ENCODE assay signal across 24 cellular contexts in the genomic region with DNA sequence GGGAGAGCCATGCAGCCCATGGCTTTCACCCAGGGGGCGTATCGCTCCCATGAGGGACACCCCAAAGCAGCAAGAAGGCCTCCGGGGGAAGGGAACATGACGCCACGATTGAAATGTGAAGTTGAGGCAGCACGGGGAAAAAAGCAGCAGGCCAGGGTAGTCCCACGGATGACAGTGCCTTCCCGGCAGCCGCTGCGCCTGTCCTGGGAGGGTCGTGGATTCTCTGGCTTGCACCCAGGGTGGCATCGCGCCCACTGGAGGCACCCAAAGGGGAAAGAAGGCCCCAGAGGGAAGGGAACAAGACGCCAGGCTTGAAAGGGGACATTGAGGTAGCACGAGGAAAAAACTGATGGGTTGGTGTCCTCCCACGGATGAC.
"Had no signal": no experiment of that assay in that cellular context is flagged by ENCODE, and none has a peak within 500 bp of the region (broad histone marks: within the 10 kb centered on the region; RNA-seq: fewer than 3 reads in every experiment).

No MANE protein-coding gene starts in this region.

- H2AFZ ChIP-seq: hepatocyte, parathyroid adenoma had no signal

- H3K4me2 ChIP-seq: hepatocyte, smooth muscle cell had no signal

- H3K27me3 ChIP-seq: hepatocyte, right lobe of liver, tibial nerve, uterus had no signal

- DNase-seq: islet precursor cell; left ventricle myocardium inferior; mesendoderm; midbrain; mucosa of descending colon; naive thymus-derived CD4-positive, alpha-beta T cell; nucleus accumbens; right lobe of liver; stimulated activated CD4-positive, alpha-beta T cell treated with anti-CD3 and anti-CD28 coated beads, Interleukin-1b, Interleukin-23, amount 100 ng/mL, for 48 hours; stimulated activated CD4-positive, alpha-beta T cell treated with anti-CD3 and anti-CD28 coated beads, Interleukin-2, amount 100 ng/mL, for 48 hours; stimulated activated CD4-positive, alpha-beta T cell treated with anti-CD3 and anti-CD28 coated beads, Interleukin-4, amount 100 ng/mL, for 4 hours; stimulated activated CD8-positive, alpha-beta memory T cell treated with anti-CD3 and anti-CD28 coated beads, Interleukin-4, amount 100 ng/mL, for 48 hours; stimulated activated naive CD4-positive, alpha-beta T cell treated with Interleukin-2 at 50 U/mL for 16 hours; stimulated activated naive CD8-positive, alpha-beta T cell treated with anti-CD3 and anti-CD28 coated beads, Interleukin-15, amount 100 ng/mL, for 72 hours; substantia nigra; uterus had no signal

- H3K36me3 ChIP-seq: left ventricle myocardium inferior, right lobe of liver, tibial nerve, uterus had no signal

- ATAC-seq: mucosa of descending colon; naive thymus-derived CD4-positive, alpha-beta T cell; natural killer cell treated with Interleukin-12 subunit alpha and Interleukin-12 subunit beta and Interleukin-15 and Interleukin-18, amount 100 ng/mL, for 72 hours; psoas muscle; right lobe of liver; stimulated activated memory B cell treated with anti-CD40 and anti-IgM and Interleukin-4, amounts not matched to agents 10 μg/mL and 1 μg/mL and 100 μg/mL, for 72 hours; stimulated activated naive CD8-positive, alpha-beta T cell treated with anti-CD3 and anti-CD28 coated beads, Interleukin-15, amount 100 ng/mL, for 72 hours had no signal

- H3K9ac ChIP-seq: parathyroid adenoma had no signal

- H3K4me1 ChIP-seq: left ventricle myocardium inferior, parathyroid adenoma, psoas muscle, right lobe of liver, tibial nerve, uterus had no signal

- H3K27ac ChIP-seq: hepatocyte, left ventricle myocardium inferior, parathyroid adenoma, psoas muscle, right lobe of liver, tibial nerve, uterus had no signal

- H3K79me2 ChIP-seq: hepatocyte, parathyroid adenoma had no signal

- H3K4me3 ChIP-seq: hepatocyte, left ventricle myocardium inferior, lung, mucosa of descending colon, psoas muscle, right lobe of liver, smooth muscle cell, tibial nerve, uterus had no signal

- H3K9me3 ChIP-seq: left ventricle myocardium inferior, psoas muscle, right lobe of liver, uterus had no signal
